Comparison of ENCODE assay signal across 1 cellular context in genomic region chr2:64795024-64795592, GRCh38.
TF ChIP-seq lines count a peak whose summit lies in the region.

No MANE protein-coding gene starts in this region.

TF ChIP-seq in SK-N-SH treated with all-trans-retinoic acid at 6 μM for 48 hours, 23 proteins besides CTCF, POLR2A, EP300 and RAD21 (continued from another document):
- TF ChIP-seq PATZ1 (CRISPR knock-in tag; IDR thresholded peaks at IDR 0.05; ENCODE audit: borderline replicate concordance) = no peak
